10 cellular contexts compared by ENCODE assay signal in the genomic region with DNA sequence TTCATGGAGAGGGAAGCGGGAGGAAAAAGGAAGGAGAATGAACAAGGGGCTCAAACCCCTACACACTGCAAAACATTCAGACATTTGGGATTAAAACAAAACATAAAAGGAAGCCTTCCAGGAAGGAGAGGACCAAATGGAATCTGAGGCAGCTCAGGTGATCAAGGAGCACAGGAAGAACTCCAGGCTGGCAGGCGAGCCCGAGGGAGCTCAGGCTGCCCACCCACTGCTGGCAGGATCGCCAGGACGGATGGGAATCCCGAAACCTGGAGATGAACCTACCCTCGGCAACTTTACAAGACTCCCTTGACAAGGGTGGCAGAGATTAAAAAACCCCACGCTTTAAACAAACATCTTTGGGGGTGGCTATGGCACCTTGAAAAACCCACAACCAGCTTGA. TPM values are rescaled to one million over a fixed set of nuclear protein-coding genes. Genes with fewer than 3 reads are reported as not detected.
DNase-seq lines count a peak whose midpoint lies in the region; ATAC-seq and TF ChIP-seq lines count a peak whose summit lies in the region.
"Had no signal": no experiment of that assay in that cellular context is flagged by ENCODE, and none has a peak within 500 bp of the region (broad histone marks: within the 10 kb centered on the region; RNA-seq: fewer than 3 reads in every experiment).

No MANE protein-coding gene starts in this region.

- H3K27ac ChIP-seq in A673 (ENCODE audit: low read depth, low read length, poor library complexity, severe bottlenecking) = peak overlapping the region; percentile 60
- H3K27ac ChIP-seq in GM23338 (ENCODE audit: low read depth) = peak overlapping the region; percentile 96
- H3K27ac ChIP-seq in muscle layer of colon (ENCODE audit: low read depth, low read length) = peak overlapping the region; percentile 64

- peaks cover 19% of the 10 kb centered on the region for H3K79me2 ChIP-seq in GM23338 (replicated peaks; ENCODE audit: insufficient read depth)

- no peak overlapping the region for H3K4me3 ChIP-seq in A673 (ENCODE audit: low read depth, low read length, poor library complexity, severe bottlenecking)
- H3K4me3 ChIP-seq in GM23338 = no peak overlapping the region
- H3K4me3 ChIP-seq in muscle layer of colon (ENCODE audit: low read depth in 1 of 2, low read length in 2 of 2) = no peak overlapping the region
- H3K4me3 ChIP-seq: mucosa of descending colon had no signal

- H3K9me3 ChIP-seq in A673 (ENCODE audit: low read depth, low read length, poor library complexity, severe bottlenecking) = no peaks in the 10 kb centered on the region
- no peaks in the 10 kb centered on the region for H3K9me3 ChIP-seq in muscle layer of colon (ENCODE audit: low read length)
- H3K9me3 ChIP-seq: mucosa of descending colon had no signal

- TF ChIP-seq CTCF in A673 (conservative IDR thresholded peaks at IDR 0.05; ENCODE audit: low read depth, low read length) = no peak
- no peak for TF ChIP-seq CTCF in GM23338 (conservative IDR thresholded peaks at IDR 0.05; ENCODE audit: low read depth in 2 of 2)

- peaks cover 40% of the 10 kb centered on the region for H4K20me1 ChIP-seq in GM23338 (replicated peaks; ENCODE audit: insufficient read depth)

- H3K4me3 Mint-ChIP-seq in GM23338 = peak overlapping the region; percentile 25; the same call in 2 of the 3 replicates
- peak overlapping the region; percentile 80 for H3K4me3 Mint-ChIP-seq in activated naive CD8-positive, alpha-beta T cell treated with anti-CD3 and anti-CD28 coated beads, Interleukin-2, amount 10 ng/mL, durations not matched to agents 7 days and 5 days

- no peaks in the 10 kb centered on the region; the same call in 1 of the 3 replicates for H3K9me3 Mint-ChIP-seq in GM23338
- H3K9me3 Mint-ChIP-seq in activated naive CD8-positive, alpha-beta T cell treated with anti-CD3 and anti-CD28 coated beads, Interleukin-2, amount 10 ng/mL, durations not matched to agents 7 days and 5 days = no peaks in the 10 kb centered on the region

- CTCF ChIA-PET in A673 (lab: Charles Lee) = interaction anchor here (0.5 to 0.6 kb wide), 2 partner anchors 941 to 1065 kb away, joined by 3 to 4 read pairs; no protein-coding TSS in a partner anchor

- no peaks in the 10 kb centered on the region for H3K9me2 ChIP-seq in GM23338 (ENCODE audit: insufficient read depth)

- peaks cover 79% of the 10 kb centered on the region for H3K4me1 Mint-ChIP-seq in GM23338
- H3K4me1 Mint-ChIP-seq in activated naive CD8-positive, alpha-beta T cell treated with anti-CD3 and anti-CD28 coated beads, Interleukin-2, amount 10 ng/mL, durations not matched to agents 7 days and 5 days = peaks cover 73% of the 10 kb centered on the region

- peak overlapping the region; percentile 76 for H3K4me2 ChIP-seq in GM23338

- BruUV-seq in A673 (replicated peaks; lab: Mats Ljungman, UMichigan) = TSS peak; percentile 59

- H3K4me1 ChIP-seq in A673 (ENCODE audit: insufficient read depth, low read length, poor library complexity, severe bottlenecking) (peaks cover 37% of the 10 kb centered on the region), GM23338 (ENCODE audit: insufficient read depth) (peaks cover 60% of the 10 kb centered on the region), muscle layer of colon (ENCODE audit: insufficient read depth, low read length) (peaks cover 59% of the 10 kb centered on the region)

- H3K27ac Mint-ChIP-seq in GM23338 = peak overlapping the region; percentile 93
- H3K27ac Mint-ChIP-seq in activated naive CD8-positive, alpha-beta T cell treated with anti-CD3 and anti-CD28 coated beads, Interleukin-2, amount 10 ng/mL, durations not matched to agents 7 days and 5 days = peak overlapping the region; percentile 88

- peaks cover 78% of the 10 kb centered on the region for H3F3A ChIP-seq in GM23338 (replicated peaks; ENCODE audit: low read depth)

- no peak for ATAC-seq in GM23338
- no peak for ATAC-seq in activated naive CD8-positive, alpha-beta T cell treated with anti-CD3 and anti-CD28 coated beads, Interleukin-2, amount 10 ng/mL, durations not matched to agents 7 days and 5 days (ENCODE audit: low read depth)
- no peak for ATAC-seq in HG03432 (IDR thresholded peaks at IDR 0.05; ENCODE audit: unreplicated experiment)

- peaks cover 42% of the 10 kb centered on the region for H3K27me3 Mint-ChIP-seq in GM23338 (ENCODE audit: insufficient read depth, low read depth, poor library complexity)
- H3K27me3 Mint-ChIP-seq in activated naive CD8-positive, alpha-beta T cell treated with anti-CD3 and anti-CD28 coated beads, Interleukin-2, amount 10 ng/mL, durations not matched to agents 7 days and 5 days = no peaks in the 10 kb centered on the region

- intact Hi-C loops in A673 (cut with micrococcal nuclease; ENCODE audit: unreplicated experiment) = no loop called here

- H3K36me3 Mint-ChIP-seq in GM23338 (ENCODE audit: low read depth) = peaks cover 72% of the 10 kb centered on the region
- peaks cover 46% of the 10 kb centered on the region for H3K36me3 Mint-ChIP-seq in activated naive CD8-positive, alpha-beta T cell treated with anti-CD3 and anti-CD28 coated beads, Interleukin-2, amount 10 ng/mL, durations not matched to agents 7 days and 5 days

- H3K27me3 ChIP-seq in A673 (replicated peaks; ENCODE audit: insufficient read depth, low read depth, low read length, poor library complexity) = no peaks in the 10 kb centered on the region
- no peaks in the 10 kb centered on the region for H3K27me3 ChIP-seq in GM23338 (ENCODE audit: insufficient read depth)
- H3K27me3 ChIP-seq in muscle layer of colon (ENCODE audit: control insufficient read depth in 1 of 2, insufficient read depth in 2 of 2, low read length in 2 of 2) = no peaks in the 10 kb centered on the region

- POLR2A ChIA-PET in A673 (lab: Charles Lee; ENCODE audit: low non-redundant PET) = no interaction called here
- POLR2A ChIA-PET in activated naive CD8-positive, alpha-beta T cell treated with anti-CD3 and anti-CD28 coated beads, Interleukin-2, amount 10 ng/mL, durations not matched to agents 7 days and 5 days (lab: Charles Lee) = interaction anchor here (1.0 to 14.2 kb wide), 7 partner anchors 10 to 734 kb away, joined by 3 to 278 read pairs (median 4); partner anchors contain the start of genes MALAT1, RASGRP2 and SF1

- DNase-seq in A673 (ENCODE audit: low spot score) = no peak
- DNase-seq in GM23338 (ENCODE audit: low spot score) = no peak
- peak; percentile 32 for DNase-seq in activated naive CD8-positive, alpha-beta T cell treated with anti-CD3 and anti-CD28 coated beads, Interleukin-2, amount 10 ng/mL, durations not matched to agents 7 days and 5 days
- no peak for DNase-seq in RPMI8226
- DNase-seq in NCI-H1105 treated with DMSO at 0.1 percent for 48 hours (lab: John Stamatoyannopoulos, UW) = no peak
- no peak for DNase-seq in NCI-H774 (lab: John Stamatoyannopoulos, UW)
- DNase-seq: NCI-H1417 treated with DMSO at 0.1 percent for 48 hours had no signal

- H3K36me3 ChIP-seq in A673 (ENCODE audit: insufficient read depth, low read length, poor library complexity, severe bottlenecking) (peaks cover 74% of the 10 kb centered on the region), GM23338 (ENCODE audit: insufficient read depth) (peaks cover 37% of the 10 kb centered on the region), muscle layer of colon (ENCODE audit: insufficient read depth, low read length) (peaks cover 63% of the 10 kb centered on the region)

- H2AFZ ChIP-seq in GM23338 = no peak overlapping the region

- H3K9ac ChIP-seq in muscle layer of colon (ENCODE audit: low read length) = no peak overlapping the region

TF ChIP-seq in GM23338, 12 proteins besides CTCF, POLR2A, EP300 and RAD21 (continues in another document):
- TF ChIP-seq JUNB (IDR thresholded peaks at IDR 0.05; ENCODE audit: unreplicated experiment) (no peak), ETS1 (IDR thresholded peaks at IDR 0.05) (no peak), EZH2phosphoT487 (IDR thresholded peaks at IDR 0.05; ENCODE audit: unreplicated experiment) (no peak), EZH2 (IDR thresholded peaks at IDR 0.05; ENCODE audit: low read depth, unreplicated experiment) (no peak), STAT1 (IDR thresholded peaks at IDR 0.05; ENCODE audit: unreplicated experiment) (no peak)

RNA-seq across cellular contexts. Expression of gene PYGM, which starts 5.0 kb away (rescaled TPM):
- 2.4 and 2.9 TPM in 2 replicates for total RNA-seq in A673 (2021)
- 3.9 and 4.4 TPM in 2 replicates for total RNA-seq in GM23338 (2014; rRNA removed; shearing (Covaris generic))
- 1.5 and 2.8 TPM in 2 replicates for polyA plus RNA-seq in GM23338 (2016; fragmentation: Nextera tagmentation; extraction: Ambion mirVana)
- 1 to 10 TPM; 3.8 to 7.2 TPM for total RNA-seq in activated naive CD8-positive, alpha-beta T cell treated with anti-CD3 and anti-CD28 coated beads, Interleukin-2, amount 10 ng/mL, durations not matched to agents 7 days and 5 days

RNA-seq across cellular contexts. Expression of gene SF1, which starts 13.6 kb away (rescaled TPM):
- total RNA-seq in A673 (2021) = 467 and 472 TPM in 2 replicates
- 235 and 252 TPM in 2 replicates for total RNA-seq in GM23338 (2014; rRNA removed; shearing (Covaris generic))
- 76.9 and 82.9 TPM in 2 replicates for polyA plus RNA-seq in GM23338 (2016; fragmentation: Nextera tagmentation; extraction: Ambion mirVana)
- total RNA-seq in activated naive CD8-positive, alpha-beta T cell treated with anti-CD3 and anti-CD28 coated beads, Interleukin-2, amount 10 ng/mL, durations not matched to agents 7 days and 5 days = 100 to 1,000 TPM; 519 to 524 TPM

RNA-seq across cellular contexts. Expression of gene RASGRP2, which starts 20.8 kb away (rescaled TPM):
- 2.0 and 3.5 TPM in 2 replicates for total RNA-seq in A673 (2021)
- total RNA-seq in GM23338 (2014; rRNA removed; shearing (Covaris generic)) = 30.1 and 34.4 TPM in 2 replicates
- 50.4 and 60.5 TPM in 2 replicates for polyA plus RNA-seq in GM23338 (2016; fragmentation: Nextera tagmentation; extraction: Ambion mirVana)
- total RNA-seq in activated naive CD8-positive, alpha-beta T cell treated with anti-CD3 and anti-CD28 coated beads, Interleukin-2, amount 10 ng/mL, durations not matched to agents 7 days and 5 days = 100 to 1,000 TPM; 159 to 162 TPM

RNA-seq across cellular contexts. Expression of gene MAP4K2, which starts 38.3 kb away (rescaled TPM):
- total RNA-seq in A673 (2021) = 46.5 and 50.5 TPM in 2 replicates
- 32.3 and 42.6 TPM in 2 replicates for total RNA-seq in GM23338 (2014; rRNA removed; shearing (Covaris generic))
- 9.9 and 11.2 TPM in 2 replicates for polyA plus RNA-seq in GM23338 (2016; fragmentation: Nextera tagmentation; extraction: Ambion mirVana)
- total RNA-seq in activated naive CD8-positive, alpha-beta T cell treated with anti-CD3 and anti-CD28 coated beads, Interleukin-2, amount 10 ng/mL, durations not matched to agents 7 days and 5 days = 10 to 100 TPM; 92.0 to 96.2 TPM

RNA-seq across cellular contexts. Expression of gene NRXN2, which starts 41.8 kb away (rescaled TPM):
- total RNA-seq in A673 (2021) = 5.0 and 6.1 TPM in 2 replicates
- total RNA-seq in GM23338 (2014; rRNA removed; shearing (Covaris generic)) = 17.0 and 22.1 TPM in 2 replicates
- 3.4 and 5.7 TPM in 2 replicates for polyA plus RNA-seq in GM23338 (2016; fragmentation: Nextera tagmentation; extraction: Ambion mirVana)
- under 1 TPM in 1 of 2 experiments, not detected in 1; 0.36 TPM for total RNA-seq in activated naive CD8-positive, alpha-beta T cell treated with anti-CD3 and anti-CD28 coated beads, Interleukin-2, amount 10 ng/mL, durations not matched to agents 7 days and 5 days
